In the genomic region with DNA sequence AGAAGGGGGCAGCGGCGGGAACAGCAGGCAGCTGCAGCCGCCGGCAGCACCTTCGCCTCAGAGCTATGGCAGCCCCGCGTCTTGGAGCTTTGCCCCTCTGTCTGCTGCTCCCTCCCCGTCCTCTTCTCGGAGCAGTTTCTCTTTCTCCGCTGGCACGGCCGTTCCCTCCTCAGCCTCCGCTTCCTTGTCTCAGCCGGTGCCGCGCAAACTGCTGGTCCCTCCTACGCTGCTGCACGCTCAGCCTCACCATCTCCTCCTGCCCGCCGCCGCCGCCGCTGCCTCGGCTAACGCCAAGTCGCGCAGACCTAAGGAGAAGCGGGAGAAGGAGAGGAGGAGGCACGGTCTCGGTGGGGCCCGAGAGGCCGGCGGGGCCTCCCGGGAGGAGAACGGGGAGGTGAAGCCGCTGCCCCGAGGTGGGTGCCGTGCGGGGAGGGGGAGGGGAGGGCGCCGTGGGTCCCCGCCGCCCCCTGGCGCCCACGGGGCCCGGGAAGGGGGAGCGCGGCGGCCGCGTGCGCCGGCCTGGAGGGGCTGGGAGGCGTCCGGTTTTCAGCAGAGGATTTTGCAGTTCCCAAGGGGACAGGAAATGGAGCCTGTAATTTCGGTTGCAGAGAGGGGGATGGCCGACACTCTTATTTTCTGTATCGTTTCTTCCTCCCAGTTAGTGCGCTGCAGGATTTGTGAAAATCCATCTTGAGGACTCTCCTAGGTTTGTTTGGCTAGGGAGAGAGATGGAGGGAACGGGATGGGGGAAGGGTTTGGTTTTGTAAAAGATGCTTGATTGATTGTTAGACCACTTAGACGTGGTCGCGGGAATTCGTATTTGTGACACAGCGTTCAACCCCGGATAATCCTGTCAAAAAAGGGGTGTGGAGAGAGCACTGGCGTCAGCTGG, we compare ENCODE assay signal across 8 cellular contexts. TPM values are rescaled to one million over a fixed set of nuclear protein-coding genes. Genes with fewer than 3 reads are reported as not detected.
DNase-seq lines count a peak whose midpoint lies in the region; ATAC-seq and TF ChIP-seq lines count a peak whose summit lies in the region.

No MANE protein-coding gene starts in this region.

- no peaks in the 10 kb centered on the region for H3K9me3 ChIP-seq in OCI-LY3 (ENCODE audit: insufficient read depth, low read length)
- no peaks in the 10 kb centered on the region for H3K9me3 ChIP-seq in naive thymus-derived CD4-positive, alpha-beta T cell (ENCODE audit: control insufficient read depth in 2 of 3, low read length in 3 of 3)

- peaks cover 36% of the 10 kb centered on the region for H4K20me1 ChIP-seq in OCI-LY3 (ENCODE audit: insufficient read depth, low read length)

- H3K36me3 Mint-ChIP-seq in CD14-positive monocyte = peaks cover 11 to 15% of the 10 kb centered on the region in 2 donors
- peaks cover 60% of the 10 kb centered on the region for H3K36me3 Mint-ChIP-seq in activated T-cell treated with anti-CD3 and anti-CD28 coated beads, Interleukin-2, amount 50 U/mL, for 24 hours (ENCODE audit: low read depth)
- peaks cover 4 to 14% (median 9%) of the 10 kb centered on the region in 5 donors for H3K36me3 Mint-ChIP-seq in naive thymus-derived CD4-positive, alpha-beta T cell

- intact Hi-C loops in CD14-positive monocyte (cut with micrococcal nuclease) = loop anchor here in 1 of 2 donors (2.0 to 5.0 kb wide), 2 partner anchors 36 to 100 kb away; a partner anchor contains a TSS
- intact Hi-C loops in naive thymus-derived CD4-positive, alpha-beta T cell (cut with micrococcal nuclease) = loop anchor here (1.0 to 5.0 kb wide), 13 partner anchors 10 to 1380 kb away; a partner anchor contains a TSS

- H3K27me3 Mint-ChIP-seq in CD14-positive monocyte (ENCODE audit: low read depth in 3 of 3) = no peaks in the 10 kb centered on the region
- no peaks in the 10 kb centered on the region for H3K27me3 Mint-ChIP-seq in activated T-cell treated with anti-CD3 and anti-CD28 coated beads, Interleukin-2, amount 50 U/mL, for 24 hours
- no peaks in the 10 kb centered on the region for H3K27me3 Mint-ChIP-seq in naive thymus-derived CD4-positive, alpha-beta T cell

- ATAC-seq in GM19452 (IDR thresholded peaks at IDR 0.05; ENCODE audit: unreplicated experiment) = peak; percentile 19
- peak; percentile 39 for ATAC-seq in naive thymus-derived CD4-positive, alpha-beta T cell

- peaks cover 18% of the 10 kb centered on the region for H3K4me1 ChIP-seq in OCI-LY3 (ENCODE audit: low read length)
- H3K4me1 ChIP-seq in naive thymus-derived CD4-positive, alpha-beta T cell (ENCODE audit: control insufficient read depth in 2 of 2, insufficient read depth in 2 of 2, low read length in 2 of 2) = peaks cover 15 to 16% of the 10 kb centered on the region in 2 donors

- peak overlapping the region; percentile 96 to 99 for H3K4me3 Mint-ChIP-seq in CD14-positive monocyte
- H3K4me3 Mint-ChIP-seq in activated T-cell treated with anti-CD3 and anti-CD28 coated beads, Interleukin-2, amount 50 U/mL, for 24 hours = peak overlapping the region; percentile 98
- peak overlapping the region; percentile 89 to 100 (median 99) for H3K4me3 Mint-ChIP-seq in naive thymus-derived CD4-positive, alpha-beta T cell

- POLR2A ChIA-PET in naive thymus-derived CD4-positive, alpha-beta T cell (lab: Charles Lee) = interaction anchor here (0.7 to 3.5 kb wide), 9 partner anchors 11 to 575 kb away, joined by 3 to 29 read pairs (median 4); a partner anchor contains a TSS

- no peaks in the 10 kb centered on the region for H3K9me3 Mint-ChIP-seq in CD14-positive monocyte
- no peaks in the 10 kb centered on the region for H3K9me3 Mint-ChIP-seq in activated T-cell treated with anti-CD3 and anti-CD28 coated beads, Interleukin-2, amount 50 U/mL, for 24 hours
- peaks cover 0 to 1% (median 0%) of the 10 kb centered on the region in 11 donors for H3K9me3 Mint-ChIP-seq in naive thymus-derived CD4-positive, alpha-beta T cell

- H3K4me3 ChIP-seq in OCI-LY3 (ENCODE audit: low read length) = peak overlapping the region; percentile 92
- peak overlapping the region; percentile 99 for H3K4me3 ChIP-seq in naive thymus-derived CD4-positive, alpha-beta T cell (ENCODE audit: low read length)

- peak overlapping the region; percentile 89 for H3K4me2 ChIP-seq in OCI-LY3 (ENCODE audit: low read length)

- CTCF ChIA-PET in naive thymus-derived CD4-positive, alpha-beta T cell (lab: Charles Lee) = interaction anchor here (0.6 to 2.2 kb wide), 9 partner anchors 10 to 63 kb away, joined by 3 to 6 read pairs (median 4); no protein-coding TSS in a partner anchor

- peak overlapping the region; percentile 19; the same call in 1 of the 2 replicates for H2AFZ ChIP-seq in OCI-LY3 (ENCODE audit: low read depth, low read length)

- peak overlapping the region; percentile 67 for H3K27ac ChIP-seq in OCI-LY3 (ENCODE audit: low read length)
- H3K27ac ChIP-seq in naive thymus-derived CD4-positive, alpha-beta T cell (ENCODE audit: low read depth, low read length) = peak overlapping the region; percentile 94

- no peaks in the 10 kb centered on the region for H3K27me3 ChIP-seq in OCI-LY3 (ENCODE audit: low read depth, low read length)
- H3K27me3 ChIP-seq in naive thymus-derived CD4-positive, alpha-beta T cell (ENCODE audit: control insufficient read depth in 2 of 2, insufficient read depth in 2 of 2, low read length in 2 of 2) = no peaks in the 10 kb centered on the region

- H3K79me2 ChIP-seq in OCI-LY3 (ENCODE audit: low read length) = peaks cover 58% of the 10 kb centered on the region

- H3K9ac ChIP-seq in OCI-LY3 (ENCODE audit: low read length) = peak overlapping the region; percentile 81

- DNase-seq in CD14-positive monocyte (ENCODE audit: low spot score) (peak; percentile 54), HK-2 (ENCODE audit: unreplicated experiment) (peak; percentile 69), fibroblast of gingiva (ENCODE audit: low read depth) (peak; percentile 35)
- peak; percentile 85 for DNase-seq in activated T-cell treated with anti-CD3 and anti-CD28 coated beads, Interleukin-2, amount 50 U/mL, for 24 hours
- DNase-seq in naive thymus-derived CD4-positive, alpha-beta T cell = peak in 3 of 9 donors; percentile 17 to 72 (median 60)
- peak; percentile 70 for DNase-seq in stimulated activated naive CD4-positive, alpha-beta T cell treated with Interleukin-2 at 50 U/mL for 16 hours (lab: John Stamatoyannopoulos, UW)

- peak overlapping the region; percentile 91 to 97 (median 95) for H3K27ac Mint-ChIP-seq in CD14-positive monocyte
- H3K27ac Mint-ChIP-seq in activated T-cell treated with anti-CD3 and anti-CD28 coated beads, Interleukin-2, amount 50 U/mL, for 24 hours = peak overlapping the region; percentile 97
- peak overlapping the region; percentile 94 to 98 (median 96) for H3K27ac Mint-ChIP-seq in naive thymus-derived CD4-positive, alpha-beta T cell

- TF ChIP-seq CTCF in CD14-positive monocyte (IDR thresholded peaks at IDR 0.05) (peak; percentile 1), OCI-LY3 (IDR thresholded peaks at IDR 0.05; ENCODE audit: low read depth, low read length) (no peak)

- H3K4me1 Mint-ChIP-seq in CD14-positive monocyte = peaks cover 48% of the 10 kb centered on the region
- H3K4me1 Mint-ChIP-seq in activated T-cell treated with anti-CD3 and anti-CD28 coated beads, Interleukin-2, amount 50 U/mL, for 24 hours (ENCODE audit: low read depth) = peaks cover 54% of the 10 kb centered on the region
- H3K4me1 Mint-ChIP-seq in naive thymus-derived CD4-positive, alpha-beta T cell = peaks cover 25 to 78% (median 65%) of the 10 kb centered on the region in 7 donors

- peaks cover 6% of the 10 kb centered on the region for H3K36me3 ChIP-seq in OCI-LY3 (replicated peaks; ENCODE audit: low read depth, low read length)
- peaks cover 0 to 10% (median 0%) of the 10 kb centered on the region in 3 experiments for H3K36me3 ChIP-seq in naive thymus-derived CD4-positive, alpha-beta T cell (ENCODE audit: control insufficient read depth in 2 of 3, insufficient read depth in 3 of 3, low read length in 3 of 3)

RNA-seq across cellular contexts. Expression of a gene that starts 0.6 kb away (rescaled TPM):
- 1 to 10 TPM; 1.3 to 2.2 TPM for polyA plus RNA-seq in CD14-positive monocyte
- total RNA-seq in naive thymus-derived CD4-positive, alpha-beta T cell = 10 to 100 TPM; 19.7 to 41.7 (median 30.8) TPM
- polyA plus RNA-seq in naive thymus-derived CD4-positive, alpha-beta T cell = 1 to 10 TPM; 7.7 to 7.8 TPM
